ENCODE assay signal across 10 cellular contexts in the genomic region with DNA sequence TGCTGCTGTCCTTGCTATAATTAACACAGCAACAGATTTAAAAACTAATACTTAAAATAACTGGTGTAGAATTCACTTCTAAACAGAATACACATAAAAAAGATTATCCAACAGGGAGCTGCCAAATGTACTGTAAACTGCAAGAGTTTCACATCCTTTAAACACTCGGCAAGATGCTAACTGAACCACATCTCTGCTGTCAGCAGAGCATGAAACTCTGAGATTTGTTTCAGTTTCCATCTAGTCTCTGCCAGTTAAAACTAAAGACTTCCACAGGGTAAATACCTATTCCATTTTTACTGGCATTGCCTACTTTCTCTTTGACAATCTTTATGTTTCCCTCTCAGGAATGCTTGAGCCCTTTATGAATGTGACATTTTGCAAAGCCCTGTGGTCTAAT.
DNase-seq lines count a peak whose midpoint lies in the region; ATAC-seq, FAIRE-seq and TF ChIP-seq lines count a peak whose summit lies in the region.
"Had no signal": no experiment of that assay in that cellular context is flagged by ENCODE, and none has a peak within 500 bp of the region (broad histone marks: within the 10 kb centered on the region; RNA-seq: fewer than 3 reads in every experiment).

No MANE protein-coding gene starts in this region.

- ATAC-seq in GM21381 (IDR thresholded peaks at IDR 0.05; ENCODE audit: unreplicated experiment) = peak; percentile 100
- peak; percentile 99 for ATAC-seq in HG03196 (IDR thresholded peaks at IDR 0.05; ENCODE audit: unreplicated experiment)
- no peak for ATAC-seq in HepG2
- ATAC-seq in Right ventricle myocardium superior (ENCODE audit: poor library complexity) = no peak

- no peak overlapping the region for H2AFZ ChIP-seq in HepG2 (ENCODE audit: low read length)

- CTCF ChIA-PET in HepG2 (lab: Yijun Ruan, JAX; ENCODE audit: low intra/inter-chr PET ratio, low total read pairs) = no interaction called here

- DNase-seq in GM13977 (ENCODE audit: low spot score) = peak; percentile 36
- peak; percentile 64 for DNase-seq in dedifferentiated amniotic fluid mesenchymal stem cell (ENCODE audit: extremely low spot score)
- no peak for DNase-seq in HepG2 (ENCODE audit: low spot score)
- no peak for DNase-seq in posterior vena cava (ENCODE audit: low spot score)
- DNase-seq in Right ventricle myocardium superior = no peak
- no peak for DNase-seq in HuH-7.5 (ENCODE audit: low spot score)
- DNase-seq: activated CD4-positive, alpha-beta T cell treated with anti-CD3 and anti-CD28 coated beads, Interleukin-2, amount 50 U/mL, for 4 hours; NCI-H187 treated with DMSO at 0.1 percent for 48 hours had no signal

- WGBS in HepG2 (ENCODE audit: low lambda C conversion rate) = 79% methylated on average over 1 of the region's 1 CpG

- POLR2A ChIA-PET in HepG2 (lab: Yijun Ruan, JAX) = no interaction called here

- no peak for TF ChIP-seq POLR2A in HepG2 (IDR thresholded peaks at IDR 0.05; ENCODE audit: insufficient read depth in 1 of 2, low read depth in 2 of 2, low read length in 2 of 2)

- no peak for FAIRE-seq in HepG2 (lab: Jason Lieb, UNC)

- no peak overlapping the region for H3K27ac ChIP-seq in HepG2 (ENCODE audit: extremely low read length, insufficient read depth, low read length)

- no peaks in the 10 kb centered on the region for H3K79me2 ChIP-seq in HepG2 (ENCODE audit: insufficient read depth, low read length)

- H3K27me3 ChIP-seq in HepG2 (ENCODE audit: control insufficient read depth in 1 of 2, insufficient read depth in 2 of 2, low read length in 2 of 2) = no peaks in the 10 kb centered on the region

- TF ChIP-seq CTCF in GM13977 (IDR thresholded peaks at IDR 0.05; ENCODE audit: extremely low read depth, insufficient read depth, missing control alignments) (no peak), HepG2 (CRISPR knock-in tag; IDR thresholded peaks at IDR 0.05) (no peak)

- H3K9me3 ChIP-seq in HepG2 (ENCODE audit: low read length) = no peaks in the 10 kb centered on the region

- H3K4me2 ChIP-seq in HepG2 (ENCODE audit: low read depth, low read length) = no peak overlapping the region

- intact Hi-C loops in HepG2 (cut with micrococcal nuclease; ENCODE audit: unreplicated experiment) = loop anchor here (5.0 kb wide), 1 partner anchor 43 kb away; no protein-coding TSS in a partner anchor
- intact Hi-C loops in posterior vena cava (cut with DNase I) = no loop called here
- intact Hi-C loops in Right ventricle myocardium superior (cut with DNase I) = no loop called here

- H3K36me3 ChIP-seq in HepG2 (replicated peaks in 1 of 2; ENCODE audit: control insufficient read depth in 1 of 2, insufficient read depth in 2 of 2, low read length in 2 of 2) = no peaks in the 10 kb centered on the region

- in situ Hi-C loops in GM13977 (cut with MboI; ENCODE audit: low pct_unique_long_range_greater_than_20kb, low sequenced_read_pairs, unreplicated experiment) = no loop called here
- in situ Hi-C loops in HepG2 (cut with HindIII; ENCODE audit: extremely low pct_ligation_motif_present, low pct_unique_long_range_greater_than_20kb) = no loop called here

- BruUV-seq in HepG2 (replicated peaks; lab: Mats Ljungman, UMichigan) = no TSS peak

- no peak for TF ChIP-seq EP300 in HepG2 (IDR thresholded peaks at IDR 0.05; ENCODE audit: low read depth in 2 of 2, low read length in 2 of 2)
- TF ChIP-seq EP300 in HepG2 (CRISPR knock-in tag; IDR thresholded peaks at IDR 0.05; ENCODE audit: borderline replicate concordance) = no peak

- TF ChIP-seq RAD21 in HepG2 (CRISPR knock-in tag; IDR thresholded peaks at IDR 0.05) = no peak

- no peaks in the 10 kb centered on the region for H4K20me1 ChIP-seq in HepG2 (ENCODE audit: insufficient read depth, low read length)

- peaks cover 37% of the 10 kb centered on the region for H3K4me1 ChIP-seq in HepG2 (ENCODE audit: insufficient read depth, low read length)

- H3K9ac ChIP-seq in HepG2 (ENCODE audit: insufficient read depth, low read depth, low read length) = no peak overlapping the region

- no peak overlapping the region for H3K4me3 ChIP-seq in HepG2 (replicated peaks in 1 of 3; ENCODE audit: insufficient read depth in 1 of 3, low read depth in 2 of 3, low read length in 3 of 3)

TF ChIP-seq in HepG2, 621 proteins besides CTCF, POLR2A, EP300 and RAD21:
- no peak for TF ChIP-seq ZNF10 (CRISPR knock-in tag; IDR thresholded peaks at IDR 0.05; ENCODE audit: borderline replicate concordance, low read depth)
- TF ChIP-seq ZFP62 (CRISPR knock-in tag; IDR thresholded peaks at IDR 0.05) = no peak
- TF ChIP-seq ZSCAN12 (CRISPR knock-in tag; IDR thresholded peaks at IDR 0.05) = no peak
- no peak for TF ChIP-seq MEIS1 (CRISPR knock-in tag; IDR thresholded peaks at IDR 0.05; ENCODE audit: borderline replicate concordance)
- no peak for TF ChIP-seq ZNF33B (CRISPR knock-in tag; IDR thresholded peaks at IDR 0.05)

Comparison
In these comparisons a context has a peak if more than half of its experiments do, and no peak if none do; other contexts are left out.
1. DNase-seq: peak in GM13977 (single experiment) and dedifferentiated amniotic fluid mesenchymal stem cell (single experiment); none in HepG2 (single experiment), posterior vena cava (single experiment), Right ventricle myocardium superior (single experiment) and HuH-7.5 (single experiment).
2. ATAC-seq: peak in GM21381 (single experiment) and HG03196 (single experiment); none in HepG2 (single experiment) and Right ventricle myocardium superior (single experiment).